ENCODE assay signal across 8 cellular contexts in the genomic region with DNA sequence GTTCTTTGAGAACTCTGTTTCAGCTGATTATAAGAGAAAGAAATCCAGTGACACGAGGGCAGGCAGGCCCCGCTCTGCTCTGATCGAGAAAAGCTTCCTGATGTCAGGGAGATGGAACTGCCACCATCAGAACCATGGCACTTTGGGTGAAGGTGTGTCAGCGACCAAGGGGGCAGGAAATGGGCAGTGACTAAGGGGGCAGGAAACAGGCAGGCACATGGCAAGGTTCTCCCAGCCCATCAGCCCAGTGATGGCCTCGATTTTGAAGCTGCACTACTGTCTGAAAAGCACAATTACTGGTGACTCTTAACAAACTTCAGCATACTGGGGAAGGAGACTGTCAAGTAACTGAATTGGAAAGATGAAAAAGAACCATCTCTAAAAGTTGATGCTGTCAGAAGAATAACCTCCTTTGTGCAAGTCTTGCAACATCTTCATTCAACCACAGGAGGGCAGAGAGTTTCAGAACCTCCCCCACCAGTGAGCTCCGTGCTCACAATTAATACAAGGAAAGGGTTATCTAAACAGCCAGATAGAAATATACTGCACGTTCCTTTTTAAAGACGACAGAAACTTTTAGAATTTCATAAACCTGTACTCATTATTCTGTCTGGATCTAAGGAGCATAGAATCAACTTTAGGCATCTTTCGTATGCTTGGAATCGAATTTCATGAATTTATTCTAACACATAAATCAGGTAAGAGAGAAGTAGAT. TPM values are rescaled to one million over a fixed set of nuclear protein-coding genes. Genes with fewer than 3 reads are reported as not detected.
DNase-seq lines count a peak whose midpoint lies in the region; TF ChIP-seq lines count a peak whose summit lies in the region.

No MANE protein-coding gene starts in this region.

- H3K4me3 ChIP-seq in HAP-1 (no peak overlapping the region), astrocyte of the cerebellum (ENCODE audit: low read depth, low read length) (no peak overlapping the region), tibial nerve (no peak overlapping the region)

- WGBS in tibial nerve, 2 donors = 61 to 65% methylated on average over 10 of the region's 10 CpGs

- in situ Hi-C loops in HAP-1 (cut with MboI; ENCODE audit: low sequenced_read_pairs) (no loop called here), astrocyte of the cerebellum (cut with HindIII; ENCODE audit: low sequenced_read_pairs) (no loop called here)

- DNase-seq in 8988T (peak; percentile 19), ELF-1 (ENCODE audit: low read depth, low spot score) (peak; percentile 10), HAP-1 (ENCODE audit: low spot score in 2 of 2) (peak; percentile 29 to 38), NCI-H146 treated with DMSO at 0.1 percent for 48 hours (lab: John Stamatoyannopoulos, UW; ENCODE audit: unreplicated experiment) (peak; percentile 5), astrocyte of the cerebellum (ENCODE audit: low read depth) (peak; percentile 11), islet precursor cell (peak; percentile 58), tibial nerve (ENCODE audit: low spot score in 2 of 2) (no peak)
- DNase-seq in stimulated activated CD4-positive, alpha-beta T cell treated with anti-CD3 and anti-CD28 coated beads, Interleukin-12 subunit alpha, Interleukin-12 subunit beta, amount 100 ng/mL, for 4 hours = no peak

- no peak overlapping the region for H3K27ac ChIP-seq in tibial nerve

- peak; percentile 57 for TF ChIP-seq CTCF in astrocyte of the cerebellum (IDR thresholded peaks at IDR 0.05; ENCODE audit: low read depth, low read length, missing control alignments)
- peak in 4 of 5 experiments; percentile 22 to 48 (median 40) for TF ChIP-seq CTCF in tibial nerve (IDR thresholded peaks at IDR 0.05)

- TF ChIP-seq EP300 in tibial nerve (IDR thresholded peaks at IDR 0.05) = no peak

- no peaks in the 10 kb centered on the region for H3K4me1 ChIP-seq in HAP-1
- no peaks in the 10 kb centered on the region for H3K4me1 ChIP-seq in tibial nerve

- H3K27me3 ChIP-seq in HAP-1 (ENCODE audit: low read depth) (no peaks in the 10 kb centered on the region), tibial nerve (no peaks in the 10 kb centered on the region)

- H3K9me3 ChIP-seq in HAP-1 (no peaks in the 10 kb centered on the region), tibial nerve (no peaks in the 10 kb centered on the region)

- H3K36me3 ChIP-seq in HAP-1 (replicated peaks) = peaks cover 5% of the 10 kb centered on the region; the same call in 1 of the 2 replicates
- H3K36me3 ChIP-seq in tibial nerve = peaks cover 0 to 45% (median 0%) of the 10 kb centered on the region in 3 donors

- no peak for TF ChIP-seq POLR2A in tibial nerve (IDR thresholded peaks at IDR 0.05)

RNA-seq across cellular contexts. Expression of gene TMX4, which starts 39.1 kb away (rescaled TPM):
- 10 to 100 TPM; 44.7 to 71.7 (median 56.3) TPM for total RNA-seq in tibial nerve

RNA-seq across cellular contexts. Expression of gene HAO1, which starts 40.2 kb away (rescaled TPM):
- not detected for total RNA-seq in tibial nerve

Comparison
In these comparisons a context has a peak if more than half of its experiments do, and no peak if none do; other contexts are left out.
1. DNase-seq: peak in 8988T (single experiment), ELF-1 (single experiment), HAP-1 (2 of 2), NCI-H146 treated with DMSO at 0.1 percent for 48 hours (single experiment), astrocyte of the cerebellum (single experiment) and islet precursor cell (single experiment); none in tibial nerve (0 of 2) and stimulated activated CD4-positive, alpha-beta T cell treated with anti-CD3 and anti-CD28 coated beads, Interleukin-12 subunit alpha, Interleukin-12 subunit beta, amount 100 ng/mL, for 4 hours (single experiment).